In genomic region chr18:59357928-59358327, GRCh38 we compare ENCODE assay signal across 9 cellular contexts. TPM values are rescaled to one million over a fixed set of nuclear protein-coding genes. Genes with fewer than 3 reads are reported as not detected.
DNase-seq lines count a peak whose midpoint lies in the region; ATAC-seq and TF ChIP-seq lines count a peak whose summit lies in the region.
"Had no signal": no experiment of that assay in that cellular context is flagged by ENCODE, and none has a peak within 500 bp of the region (broad histone marks: within the 10 kb centered on the region; RNA-seq: fewer than 3 reads in every experiment).

No MANE protein-coding gene starts in this region.

- ATAC-seq in GM21447 (IDR thresholded peaks at IDR 0.05; ENCODE audit: unreplicated experiment): no peak

- intact Hi-C loops in uterus (cut with DNase I; ENCODE audit: low total_unique reads): no loop called here

- H3K9me3 ChIP-seq in NT2/D1 (ENCODE audit: insufficient read depth, low read length) (no peaks in the 10 kb centered on the region), uterus (no peaks in the 10 kb centered on the region)

- no peak for TF ChIP-seq POLR2A in uterus (IDR thresholded peaks at IDR 0.05)

- H3K27ac ChIP-seq in uterus: peak overlapping the region; percentile 80 to 90

- H3K27me3 ChIP-seq in NT2/D1 (ENCODE audit: insufficient read depth, insufficient read length) (peaks cover 29% of the 10 kb centered on the region), uterus (no peaks in the 10 kb centered on the region)

- H3K36me3 ChIP-seq in NT2/D1 (ENCODE audit: insufficient read depth, insufficient read length, low read length) (peaks cover 41% of the 10 kb centered on the region), uterus (peaks cover 0 to 2% of the 10 kb centered on the region in 2 donors)

- no peak for TF ChIP-seq CTCF in uterus (IDR thresholded peaks at IDR 0.05)

- H3K4me1 ChIP-seq in NT2/D1 (ENCODE audit: insufficient read depth, insufficient read length) (no peaks in the 10 kb centered on the region), uterus (no peaks in the 10 kb centered on the region)

- peak overlapping the region; percentile 26 for H3K9ac ChIP-seq in NT2/D1 (ENCODE audit: insufficient read length, low read depth)

- peak overlapping the region; percentile 98 for H3K4me3 ChIP-seq in NT2/D1 (ENCODE audit: insufficient read length, low read depth)
- H3K4me3 ChIP-seq in uterus: peak overlapping the region; percentile 75 to 91

- peak; percentile 35 for DNase-seq in NCI-H2107 treated with DMSO at 0.1 percent for 48 hours (lab: John Stamatoyannopoulos, UW; ENCODE audit: unreplicated experiment)
- no peak for DNase-seq in NCI-H2107 (lab: John Stamatoyannopoulos, UW)
- no peak for DNase-seq in NT2/D1 (ENCODE audit: low read depth, low spot score)
- peak; percentile 26 for DNase-seq in central memory CD4-positive, alpha-beta T cell
- DNase-seq in medulla oblongata (ENCODE audit: extremely low spot score): peak; percentile 24
- no peak for DNase-seq in uterus
- DNase-seq in NCI-H187 treated with DMSO at 0.1 percent for 48 hours (lab: John Stamatoyannopoulos, UW): no peak

RNA-seq across cellular contexts. Expression of gene LMAN1, which starts 1.1 kb away (rescaled TPM):
- total RNA-seq in uterus: 100 to 1,000 TPM in 1 of 4 donors, 10 to 100 TPM in 3; 30.2 to 200 (median 76.8) TPM

RNA-seq across cellular contexts. Expression of gene CPLX4, which starts 39.5 kb away (rescaled TPM):
- not detected for total RNA-seq in uterus
- total RNA-seq: dermis microvascular lymphatic vessel endothelial cell had no signal

Comparison
In these comparisons a context has a peak if more than half of its experiments do, and no peak if none do; other contexts are left out.
1. DNase-seq: peak in NCI-H2107 treated with DMSO at 0.1 percent for 48 hours (single experiment), central memory CD4-positive, alpha-beta T cell (single experiment) and medulla oblongata (single experiment); none in NCI-H2107 (single experiment), NT2/D1 (single experiment), uterus (0 of 2) and NCI-H187 treated with DMSO at 0.1 percent for 48 hours (single experiment).